ENCODE assay signal across 16 cellular contexts in genomic region chr16:1659071-1659470, GRCh38.
"Had no signal": no experiment of that assay in that cellular context is flagged by ENCODE, and none has a peak within 500 bp of the region (broad histone marks: within the 10 kb centered on the region; RNA-seq: fewer than 3 reads in every experiment).

No MANE protein-coding gene starts in this region.

- H3K4me1 ChIP-seq: lower lobe of right lung, pancreas had no signal

- H3K27me3 ChIP-seq: esophagus squamous epithelium, pancreas, stomach, testis, tibial artery had no signal

- H3K9me3 ChIP-seq: esophagus squamous epithelium, lower lobe of right lung, pancreas, stomach, testis, tibial artery had no signal

- ATAC-seq: left ventricle myocardium superior; lower lobe of right lung; natural killer cell; pancreas; sciatic nerve; stimulated activated effector memory CD8-positive, alpha-beta T cell treated with anti-CD3 and anti-CD28 coated beads, Interleukin-12 subunit alpha, Interleukin-12 subunit beta, amount 100 ng/mL, for 72 hours had no signal

- DNase-seq: effector memory CD4-positive, alpha-beta T cell; erythroblast; esophagus squamous epithelium; left ventricle myocardium superior; lower lobe of right lung; natural killer cell; occipital lobe; pancreas; stimulated activated CD4-positive, alpha-beta T cell treated with anti-CD3 and anti-CD28 coated beads, Interleukin-2, amount 100 ng/mL, for 24 hours; stimulated activated CD4-positive, alpha-beta T cell treated with anti-CD3 and anti-CD28 coated beads, Interleukin-4, amount 100 ng/mL, for 24 hours; stimulated activated naive CD4-positive, alpha-beta T cell treated with Interleukin-2 at 50 U/mL for 16 hours; stomach; testis; tibial artery had no signal

- H3K27ac ChIP-seq: esophagus squamous epithelium, lower lobe of right lung, pancreas, stomach, testis, tibial artery had no signal

- H3K4me3 ChIP-seq: esophagus squamous epithelium, lower lobe of right lung, pancreas, stomach, testis, tibial artery had no signal
